ENCODE assay signal across 18 cellular contexts in the genomic region with DNA sequence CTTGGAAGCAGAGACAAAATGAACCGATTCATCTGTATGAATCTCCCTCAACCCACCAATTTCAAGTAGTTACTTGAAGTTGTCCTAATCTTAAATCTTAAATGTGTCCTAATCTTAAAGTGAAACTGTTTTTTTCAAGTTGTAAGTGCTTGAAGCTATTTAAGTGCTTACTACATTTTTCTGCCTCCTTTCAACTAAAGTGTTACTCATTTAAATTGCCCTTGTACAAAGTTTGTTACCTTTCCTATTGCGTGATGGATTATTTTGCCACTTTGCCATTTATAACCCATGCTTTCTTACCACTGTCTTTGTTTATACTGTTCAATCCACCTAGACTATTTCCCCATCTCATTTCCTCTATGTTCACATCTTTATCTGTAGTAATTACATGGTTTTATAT. TPM values are rescaled to one million over a fixed set of nuclear protein-coding genes. Genes with fewer than 3 reads are reported as not detected.
DNase-seq lines count a peak whose midpoint lies in the region; ATAC-seq and TF ChIP-seq lines count a peak whose summit lies in the region.
"Had no signal": no experiment of that assay in that cellular context is flagged by ENCODE, and none has a peak within 500 bp of the region (broad histone marks: within the 10 kb centered on the region; RNA-seq: fewer than 3 reads in every experiment).

No MANE protein-coding gene starts in this region.

- H3K9me3 Mint-ChIP-seq in naive thymus-derived CD4-positive, alpha-beta T cell, result no peaks in the 10 kb centered on the region
- H3K9me3 Mint-ChIP-seq: H9 had no signal

- TF ChIP-seq CTCF in DND-41 (IDR thresholded peaks at IDR 0.05; ENCODE audit: borderline replicate concordance, extremely low read depth, low read length, poor library complexity, severe bottlenecking), result no peak
- TF ChIP-seq CTCF in Loucy (conservative IDR thresholded peaks at IDR 0.05; ENCODE audit: low read length), result no peak
- TF ChIP-seq CTCF in choroid plexus epithelial cell (conservative IDR thresholded peaks at IDR 0.05; ENCODE audit: low read depth, low read length), result no peak

- CTCF ChIA-PET in naive thymus-derived CD4-positive, alpha-beta T cell (lab: Charles Lee), result no interaction called here

- H3K4me2 ChIP-seq in DND-41 (ENCODE audit: insufficient read depth, low read length) (peak overlapping the region; percentile 80; the same call in 1 of the 2 replicates), Loucy (ENCODE audit: low read depth, low read length, poor library complexity, severe bottlenecking) (peak overlapping the region; percentile 95)

- H3K9ac ChIP-seq in DND-41 (ENCODE audit: low read depth, low read length) (no peak overlapping the region), Loucy (ENCODE audit: low read depth, low read length, poor library complexity, severe bottlenecking) (no peak overlapping the region)

- intact Hi-C loops in naive thymus-derived CD4-positive, alpha-beta T cell (cut with micrococcal nuclease), result loop anchor here in 1 of 2 donors (2.0 kb wide), 1 partner anchor 14 kb away; no protein-coding TSS in a partner anchor

- ATAC-seq in DND-41 (ENCODE audit: insufficient read depth, low read depth) (no peak), HG02885 (IDR thresholded peaks at IDR 0.05; ENCODE audit: poor library complexity, unreplicated experiment) (no peak)
- ATAC-seq in naive thymus-derived CD4-positive, alpha-beta T cell, result no peak
- ATAC-seq: gastrocnemius medialis, left ventricle myocardium superior had no signal

- H3K36me3 Mint-ChIP-seq in naive thymus-derived CD4-positive, alpha-beta T cell, result peaks cover 0 to 20% (median 13%) of the 10 kb centered on the region in 5 donors

- H3K4me1 ChIP-seq in DND-41 (ENCODE audit: insufficient read depth, low read length) (peaks cover 36% of the 10 kb centered on the region), Loucy (ENCODE audit: insufficient read depth, low read length, poor library complexity, severe bottlenecking) (peaks cover 29% of the 10 kb centered on the region)
- H3K4me1 ChIP-seq in naive thymus-derived CD4-positive, alpha-beta T cell (ENCODE audit: control insufficient read depth in 2 of 2, insufficient read depth in 2 of 2, low read length in 2 of 2), result peaks cover 4 to 8% of the 10 kb centered on the region in 2 donors

- H3K36me3 ChIP-seq in DND-41 (ENCODE audit: insufficient read depth, low read length), result peaks cover 27% of the 10 kb centered on the region
- H3K36me3 ChIP-seq in Loucy (ENCODE audit: insufficient read depth, low read length), result no peaks in the 10 kb centered on the region
- H3K36me3 ChIP-seq in naive thymus-derived CD4-positive, alpha-beta T cell (ENCODE audit: control insufficient read depth in 2 of 3, insufficient read depth in 3 of 3, low read length in 3 of 3), result no peaks in the 10 kb centered on the region

- H3K27me3 ChIP-seq in DND-41 (ENCODE audit: insufficient read depth, low read length, poor library complexity) (no peaks in the 10 kb centered on the region), Loucy (ENCODE audit: insufficient read depth, low read length, poor library complexity, severe bottlenecking) (no peaks in the 10 kb centered on the region)
- H3K27me3 ChIP-seq in naive thymus-derived CD4-positive, alpha-beta T cell (ENCODE audit: control insufficient read depth in 2 of 2, insufficient read depth in 2 of 2, low read length in 2 of 2), result no peaks in the 10 kb centered on the region
- H3K27me3 ChIP-seq: gastrocnemius medialis, tibial artery had no signal

- no peaks in the 10 kb centered on the region for H3K9me2 ChIP-seq in Loucy (replicated peaks; ENCODE audit: low read depth, low read length)

- peaks cover 31% of the 10 kb centered on the region for H3K79me2 ChIP-seq in DND-41 (ENCODE audit: insufficient read depth, low read length)
- H3K79me2 ChIP-seq in Loucy (ENCODE audit: insufficient read depth, low read length), result peaks cover 28% of the 10 kb centered on the region

- no peak overlapping the region for H3K27ac ChIP-seq in DND-41 (ENCODE audit: low read length)
- H3K27ac ChIP-seq in naive thymus-derived CD4-positive, alpha-beta T cell (ENCODE audit: low read depth, low read length), result peak overlapping the region; percentile 13

- H3K9me3 ChIP-seq in DND-41 (ENCODE audit: insufficient read depth, low read length, severe bottlenecking) (no peaks in the 10 kb centered on the region), Loucy (ENCODE audit: insufficient read depth, low read depth, low read length) (no peaks in the 10 kb centered on the region)
- no peaks in the 10 kb centered on the region for H3K9me3 ChIP-seq in naive thymus-derived CD4-positive, alpha-beta T cell (ENCODE audit: control insufficient read depth in 2 of 3, low read length in 3 of 3)
- H3K9me3 ChIP-seq: gastrocnemius medialis, tibial artery had no signal

- H2AFZ ChIP-seq in DND-41 (ENCODE audit: low read depth, low read length), result no peak overlapping the region
- H2AFZ ChIP-seq in Loucy (ENCODE audit: low read length), result no peak overlapping the region

- DNase-seq in DND-41 (no peak), choroid plexus epithelial cell (ENCODE audit: low read depth) (peak; percentile 19), NCI-H1694 treated with DMSO at 0.1 percent for 48 hours (lab: John Stamatoyannopoulos, UW) (no peak), GM03348 (ENCODE audit: low spot score) (no peak), HuH-7.5 (ENCODE audit: low spot score) (no peak)
- DNase-seq in naive thymus-derived CD4-positive, alpha-beta T cell, result no peak
- DNase-seq: activated CD4-positive, alpha-beta T cell treated with anti-CD3 and anti-CD28 coated beads, Interleukin-2, amount 50 U/mL, for 48 hours; amygdala; gastrocnemius medialis; H9; left ventricle myocardium superior; NCI-H1092; NCI-H774; stimulated activated CD4-positive, alpha-beta T cell treated with anti-CD3 and anti-CD28 coated beads, Interleukin-12 subunit alpha, Interleukin-12 subunit beta, amount 100 ng/mL, for 4 hours; SW 1271; tibial artery had no signal

- H3F3A ChIP-seq in Loucy (ENCODE audit: low read depth), result no peaks in the 10 kb centered on the region

- H3K27me3 Mint-ChIP-seq in naive thymus-derived CD4-positive, alpha-beta T cell, result no peaks in the 10 kb centered on the region

- H3K4me3 ChIP-seq in DND-41 (ENCODE audit: low read depth in 1 of 2, low read length in 2 of 2) (no peak overlapping the region; a peak in 1 of 4 replicates), Loucy (ENCODE audit: low read length, poor library complexity, severe bottlenecking) (peak overlapping the region; percentile 43), choroid plexus epithelial cell (ENCODE audit: low read depth, low read length) (no peak overlapping the region)
- H3K4me3 ChIP-seq in naive thymus-derived CD4-positive, alpha-beta T cell (ENCODE audit: low read length), result no peak overlapping the region
- H3K4me3 ChIP-seq: gastrocnemius medialis had no signal

- H3K4me3 Mint-ChIP-seq in naive thymus-derived CD4-positive, alpha-beta T cell, result peak overlapping the region in 6 of 10 donors; percentile 1 to 33 (median 13)
- H3K4me3 Mint-ChIP-seq: H9 had no signal

- peaks cover 6 to 35% (median 25%) of the 10 kb centered on the region in 7 donors for H3K4me1 Mint-ChIP-seq in naive thymus-derived CD4-positive, alpha-beta T cell
- H3K4me1 Mint-ChIP-seq: H9 had no signal

- POLR2A ChIA-PET in naive thymus-derived CD4-positive, alpha-beta T cell (lab: Charles Lee), result interaction anchor here (0.8 kb wide), 1 partner anchor 20 kb away, joined by 8 read pairs; a partner anchor contains a TSS

- H3K27ac Mint-ChIP-seq in naive thymus-derived CD4-positive, alpha-beta T cell, result peak overlapping the region in 3 of 9 donors; percentile 1 to 67 (median 4)
- H3K27ac Mint-ChIP-seq: H9 had no signal

- no peaks in the 10 kb centered on the region for H4K20me1 ChIP-seq in DND-41 (ENCODE audit: insufficient read depth, low read length)
- peaks cover 11% of the 10 kb centered on the region for H4K20me1 ChIP-seq in Loucy (ENCODE audit: insufficient read depth, low read length, poor library complexity, severe bottlenecking)

RNA-seq across cellular contexts. Expression of a gene that starts 2.9 kb away (rescaled TPM):
- 10 to 100 TPM; 10.5 to 38.7 (median 14.4) TPM for total RNA-seq in naive thymus-derived CD4-positive, alpha-beta T cell
- polyA plus RNA-seq in naive thymus-derived CD4-positive, alpha-beta T cell, result 10 to 100 TPM; 32.5 to 35.4 TPM

RNA-seq across cellular contexts. Expression of a gene that starts 19.1 kb away (rescaled TPM):
- total RNA-seq in naive thymus-derived CD4-positive, alpha-beta T cell, result 10 to 100 TPM; 10.0 to 14.1 (median 11.2) TPM
- polyA plus RNA-seq in naive thymus-derived CD4-positive, alpha-beta T cell, result 1 to 10 TPM; 7.5 to 7.9 TPM

RNA-seq across cellular contexts. Expression of a gene that starts 19.2 kb away (rescaled TPM):
- total RNA-seq in naive thymus-derived CD4-positive, alpha-beta T cell, result 10 to 100 TPM; 38.3 to 77.0 (median 60.7) TPM
- polyA plus RNA-seq in naive thymus-derived CD4-positive, alpha-beta T cell, result 10 to 100 TPM; 24.7 to 39.6 TPM
